7 cellular contexts compared by ENCODE assay signal in the genomic region with DNA sequence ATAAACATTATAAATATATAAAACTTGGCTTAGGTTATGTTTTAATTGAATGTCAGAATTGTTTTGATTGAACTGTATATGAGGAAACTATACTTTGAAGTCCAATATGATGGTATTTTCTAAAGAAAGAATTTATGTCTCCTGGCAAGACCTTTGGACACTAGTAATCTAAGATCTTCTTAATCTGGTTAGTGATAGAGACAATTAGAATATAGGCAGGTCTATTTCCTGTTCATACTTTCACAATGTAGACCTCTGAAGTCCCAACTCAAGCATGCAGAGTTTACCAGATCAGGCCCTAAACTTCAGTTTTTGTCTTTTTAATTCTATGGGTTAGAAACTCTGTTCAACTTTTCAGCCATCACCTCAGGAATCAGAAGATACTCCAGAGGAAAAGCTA.
"Had no signal": no experiment of that assay in that cellular context is flagged by ENCODE, and none has a peak within 500 bp of the region (broad histone marks: within the 10 kb centered on the region; RNA-seq: fewer than 3 reads in every experiment).

No MANE protein-coding gene starts in this region.

- H3K4me3 ChIP-seq: GM12878 had no signal

- FAIRE-seq: GM12891, GM12892, GM18507, GM19239 had no signal

- DNase-seq: GDM1, GF-D8 had no signal

- ATAC-seq: GM12878 had no signal
